9 cellular contexts compared by ENCODE assay signal in genomic region chr11:82864268-82864667, GRCh38. TPM values are rescaled to one million over a fixed set of nuclear protein-coding genes. Genes with fewer than 3 reads are reported as not detected.
DNase-seq lines count a peak whose midpoint lies in the region; ATAC-seq, FAIRE-seq and TF ChIP-seq lines count a peak whose summit lies in the region.
"Had no signal": no experiment of that assay in that cellular context is flagged by ENCODE, and none has a peak within 500 bp of the region (broad histone marks: within the 10 kb centered on the region; RNA-seq: fewer than 3 reads in every experiment).

No MANE protein-coding gene starts in this region.

- H3K36me3 Mint-ChIP-seq in CD4-positive, alpha-beta memory T cell, result no peaks in the 10 kb centered on the region
- H3K36me3 Mint-ChIP-seq in GM23338 (ENCODE audit: low read depth), result no peaks in the 10 kb centered on the region
- H3K36me3 Mint-ChIP-seq: naive B cell had no signal

- no peaks in the 10 kb centered on the region for H3K27me3 ChIP-seq in CD4-positive, alpha-beta memory T cell (ENCODE audit: insufficient read depth, low read length)
- no peaks in the 10 kb centered on the region for H3K27me3 ChIP-seq in GM23338 (ENCODE audit: insufficient read depth)

- H3K4me3 ChIP-seq in CD4-positive, alpha-beta memory T cell (ENCODE audit: low read length in 2 of 2), result no peak overlapping the region
- H3K4me3 ChIP-seq in GM23338, result no peak overlapping the region

- H3K9me3 Mint-ChIP-seq in CD4-positive, alpha-beta memory T cell, result no peaks in the 10 kb centered on the region
- no peaks in the 10 kb centered on the region for H3K9me3 Mint-ChIP-seq in GM23338
- H3K9me3 Mint-ChIP-seq: naive B cell had no signal

- FAIRE-seq in GM19239 (lab: Jason Lieb, UNC), result no peak

- peak; percentile 68 to 83 for TF ChIP-seq CTCF in GM23338 (conservative IDR thresholded peaks at IDR 0.05; ENCODE audit: low read depth in 2 of 2)

- no peak overlapping the region for H3K4me3 Mint-ChIP-seq in CD4-positive, alpha-beta memory T cell
- H3K4me3 Mint-ChIP-seq in GM23338, result no peak overlapping the region
- H3K4me3 Mint-ChIP-seq: naive B cell had no signal

- H3F3A ChIP-seq in GM23338 (replicated peaks; ENCODE audit: low read depth), result no peaks in the 10 kb centered on the region

- H3K9me2 ChIP-seq in GM23338 (ENCODE audit: insufficient read depth), result no peaks in the 10 kb centered on the region

- POLR2A ChIA-PET in CD4-positive, alpha-beta memory T cell (lab: Charles Lee; ENCODE audit: partially characterized antibody), result no interaction called here

- CTCF ChIA-PET in CD4-positive, alpha-beta memory T cell (lab: Charles Lee; ENCODE audit: partially characterized antibody), result no interaction called here

- H3K27ac ChIP-seq in CD4-positive, alpha-beta memory T cell (ENCODE audit: low read depth, low read length), result no peak overlapping the region
- no peak overlapping the region for H3K27ac ChIP-seq in GM23338 (ENCODE audit: low read depth)

- H3K36me3 ChIP-seq in CD4-positive, alpha-beta memory T cell (ENCODE audit: insufficient read depth, low read length), result no peaks in the 10 kb centered on the region
- no peaks in the 10 kb centered on the region for H3K36me3 ChIP-seq in GM23338 (ENCODE audit: insufficient read depth)

- peak; percentile 87 for ATAC-seq in GM23338

- H3K9me3 ChIP-seq in CD4-positive, alpha-beta memory T cell (ENCODE audit: control insufficient read depth in 1 of 2, low read length in 2 of 2), result no peaks in the 10 kb centered on the region

- H3K4me1 Mint-ChIP-seq in CD4-positive, alpha-beta memory T cell, result peaks cover 5 to 7% (median 6%) of the 10 kb centered on the region in 4 donors
- peaks cover 7% of the 10 kb centered on the region for H3K4me1 Mint-ChIP-seq in GM23338

- DNase-seq in CD4-positive, alpha-beta memory T cell, result peak in 4 of 5 donors; percentile 4 to 14 (median 6)
- peak; percentile 72 for DNase-seq in GM23338 (ENCODE audit: low spot score)
- peak; percentile 46 for DNase-seq in NCI-H460 (ENCODE audit: extremely low read depth, low read depth)
- peak; percentile 29 for DNase-seq in activated CD4-positive, alpha-beta T cell treated with anti-CD3 and anti-CD28 coated beads for 48 hours
- peak; percentile 53 for DNase-seq in glomerular visceral epithelial cell (ENCODE audit: extremely low spot score)
- DNase-seq in posterior vena cava (ENCODE audit: low spot score), result peak; percentile 88
- DNase-seq in cerebellum (ENCODE audit: low spot score), result no peak
- DNase-seq in GM19239 (ENCODE audit: insufficient read length, low spot score), result no peak
- DNase-seq: naive B cell had no signal

- peaks cover 0 to 2% of the 10 kb centered on the region in 2 donors for H3K27me3 Mint-ChIP-seq in CD4-positive, alpha-beta memory T cell
- no peaks in the 10 kb centered on the region for H3K27me3 Mint-ChIP-seq in GM23338 (ENCODE audit: insufficient read depth, low read depth, poor library complexity)
- H3K27me3 Mint-ChIP-seq: naive B cell had no signal

- H4K20me1 ChIP-seq in GM23338 (replicated peaks; ENCODE audit: insufficient read depth), result no peaks in the 10 kb centered on the region

- intact Hi-C loops in CD4-positive, alpha-beta memory T cell (cut with micrococcal nuclease), result no loop called here
- intact Hi-C loops in posterior vena cava (cut with DNase I), result no loop called here

- no peak overlapping the region for H2AFZ ChIP-seq in GM23338

- H3K4me1 ChIP-seq in CD4-positive, alpha-beta memory T cell (ENCODE audit: insufficient read depth, low read length), result peaks cover 3% of the 10 kb centered on the region
- H3K4me1 ChIP-seq in GM23338 (ENCODE audit: insufficient read depth), result no peaks in the 10 kb centered on the region

- no peak overlapping the region for H3K4me2 ChIP-seq in GM23338

- H3K27ac Mint-ChIP-seq in CD4-positive, alpha-beta memory T cell, result no peak overlapping the region
- H3K27ac Mint-ChIP-seq in GM23338, result no peak overlapping the region

- no peaks in the 10 kb centered on the region for H3K79me2 ChIP-seq in GM23338 (replicated peaks; ENCODE audit: insufficient read depth)

TF ChIP-seq in GM23338, 12 proteins besides CTCF, POLR2A, EP300 and RAD21:
- no peak for TF ChIP-seq NANOG (IDR thresholded peaks at IDR 0.05; ENCODE audit: borderline replicate concordance)
- TF ChIP-seq ZNF331 (CRISPR knock-in tag; IDR thresholded peaks at IDR 0.05; ENCODE audit: low read depth), result no peak

RNA-seq across cellular contexts. Expression of gene PRCP, which starts 36.0 kb away (rescaled TPM):
- 10 to 100 TPM; 24.1 to 28.0 TPM for total RNA-seq in CD4-positive, alpha-beta memory T cell
- 10 to 100 TPM; 34.4 to 38.4 TPM for polyA plus RNA-seq in CD4-positive, alpha-beta memory T cell
- total RNA-seq in GM23338 (2014; rRNA removed; shearing (Covaris generic)), result 52.2 and 52.8 TPM in 2 replicates
- polyA plus RNA-seq in GM23338 (2016; fragmentation: Nextera tagmentation; extraction: Ambion mirVana), result 26.1 and 33.3 TPM in 2 replicates
- total RNA-seq in NCI-H460 (2014; rRNA removed; shearing (Covaris generic)), result 65.2 and 67.9 TPM in 2 replicates
- polyA plus RNA-seq in NCI-H460 (2014; cell fraction: nucleus; rRNA removed), result 48.1 and 62.4 TPM in 2 replicates
- 100 to 1,000 TPM in 1 of 2 donors, 10 to 100 TPM in 1; 75.9 to 107 TPM for total RNA-seq in posterior vena cava
- total RNA-seq in cerebellum, result 40.0 TPM

RNA-seq across cellular contexts. Expression of gene DDIAS, which starts 37.3 kb away (rescaled TPM):
- total RNA-seq in CD4-positive, alpha-beta memory T cell, result under 1 TPM; 0.67 to 0.86 TPM
- 1 to 10 TPM in 1 of 2 donors, not detected in 1; 2.4 TPM for polyA plus RNA-seq in CD4-positive, alpha-beta memory T cell
- total RNA-seq in GM23338 (2014; rRNA removed; shearing (Covaris generic)), result 48.9 and 53.0 TPM in 2 replicates
- 16.5 and 19.5 TPM in 2 replicates for polyA plus RNA-seq in GM23338 (2016; fragmentation: Nextera tagmentation; extraction: Ambion mirVana)
- 10.9 and 12.8 TPM in 2 replicates for total RNA-seq in NCI-H460 (2014; rRNA removed; shearing (Covaris generic))
- polyA plus RNA-seq in NCI-H460 (2014; cell fraction: nucleus; rRNA removed), result 20.2 and 22.0 TPM in 2 replicates
- 1 to 10 TPM in 1 of 2 donors, under 1 TPM in 1; 0.86 to 1.2 TPM for total RNA-seq in posterior vena cava
- 4.1 TPM for total RNA-seq in cerebellum

Comparison
In these comparisons a context has a peak if more than half of its experiments do, and no peak if none do; other contexts are left out.
1. DNase-seq: peak in CD4-positive, alpha-beta memory T cell (4 of 5), GM23338 (single experiment), NCI-H460 (single experiment), activated CD4-positive, alpha-beta T cell treated with anti-CD3 and anti-CD28 coated beads for 48 hours (single experiment), glomerular visceral epithelial cell (single experiment) and posterior vena cava (single experiment); none in cerebellum (single experiment) and GM19239 (single experiment).